14 cellular contexts compared by ENCODE assay signal in genomic region chr1:56033321-56034037, GRCh38.
"Had no signal": no experiment of that assay in that cellular context is flagged by ENCODE, and none has a peak within 500 bp of the region (broad histone marks: within the 10 kb centered on the region; RNA-seq: fewer than 3 reads in every experiment).

No MANE protein-coding gene starts in this region.

- H3K9me3 Mint-ChIP-seq: activated T-helper 2 cell treated with anti-CD3 and anti-CD28 coated beads, Interferon-gamma antibody, Interleukin-2, Interleukin-4, amounts not matched to agents 10 μg/mL and 5 μg/mL and 100 μg/mL, durations not matched to agents 14 hours and 24 hours and 36 hours; T-helper 2 cell treated with Interferon-gamma antibody and Interleukin-4, amounts not matched to agents 5 μg/mL and 100 μg/mL, for 36 hours had no signal

- H3K27ac Mint-ChIP-seq: activated naive CD4-positive, alpha-beta T cell treated with anti-CD3 and anti-CD28 coated beads, Interleukin-2, amount 10 ng/mL, durations not matched to agents 7 days and 5 days; activated T-helper 2 cell treated with anti-CD3 and anti-CD28 coated beads, Interferon-gamma antibody, Interleukin-2, Interleukin-4, amounts not matched to agents 10 μg/mL and 5 μg/mL and 100 μg/mL, durations not matched to agents 14 hours and 24 hours and 36 hours; brain; nephron; T-helper 2 cell treated with Interferon-gamma antibody and Interleukin-4, amounts not matched to agents 5 μg/mL and 100 μg/mL, for 36 hours had no signal

- H3K27me3 ChIP-seq: transverse colon had no signal

- H3K4me3 ChIP-seq: dorsolateral prefrontal cortex, mucosa of descending colon, transverse colon had no signal

- H2AFZ ChIP-seq: parathyroid adenoma had no signal

- H3K4me1 ChIP-seq: parathyroid adenoma had no signal

- H3K4me3 Mint-ChIP-seq: activated naive CD4-positive, alpha-beta T cell treated with anti-CD3 and anti-CD28 coated beads, Interleukin-2, amount 10 ng/mL, durations not matched to agents 7 days and 5 days; brain; nephron; T-helper 2 cell treated with Interferon-gamma antibody and Interleukin-4, amounts not matched to agents 5 μg/mL and 100 μg/mL, for 36 hours had no signal

- H3K36me3 ChIP-seq: transverse colon had no signal

- H3K79me2 ChIP-seq: parathyroid adenoma had no signal

- H3K4me1 Mint-ChIP-seq: activated naive CD4-positive, alpha-beta T cell treated with anti-CD3 and anti-CD28 coated beads, Interleukin-2, amount 10 ng/mL, durations not matched to agents 7 days and 5 days had no signal

- H3K9me3 ChIP-seq: mucosa of descending colon, transverse colon had no signal

- H3K9ac ChIP-seq: parathyroid adenoma had no signal

- H3K27ac ChIP-seq: dorsolateral prefrontal cortex, parathyroid adenoma, transverse colon had no signal

- H3K36me3 Mint-ChIP-seq: activated naive CD4-positive, alpha-beta T cell treated with anti-CD3 and anti-CD28 coated beads, Interleukin-2, amount 10 ng/mL, durations not matched to agents 7 days and 5 days; brain had no signal

- H3K27me3 Mint-ChIP-seq: activated naive CD4-positive, alpha-beta T cell treated with anti-CD3 and anti-CD28 coated beads, Interleukin-2, amount 10 ng/mL, durations not matched to agents 7 days and 5 days; brain had no signal

- DNase-seq: activated naive CD4-positive, alpha-beta T cell treated with anti-CD3 and anti-CD28 coated beads, Interleukin-2, amount 10 ng/mL, durations not matched to agents 7 days and 5 days; head of caudate nucleus; mammary epithelial cell; mucosa of descending colon; small intestine; SW 1271; transverse colon had no signal

- ATAC-seq: activated CD4-positive, CD25-positive, alpha-beta regulatory T cell treated with anti-CD3 and anti-CD28 coated beads, Interleukin-2, amount 50 U/mL, for 24 hours; mucosa of descending colon had no signal
